Comparison of ENCODE assay signal across 19 cellular contexts in genomic region chr17:57293077-57293476, GRCh38. TPM values are rescaled to one million over a fixed set of nuclear protein-coding genes. Genes with fewer than 3 reads are reported as not detected.
DNase-seq lines count a peak whose midpoint lies in the region; ATAC-seq and TF ChIP-seq lines count a peak whose summit lies in the region.
"Had no signal": no experiment of that assay in that cellular context is flagged by ENCODE, and none has a peak within 500 bp of the region (broad histone marks: within the 10 kb centered on the region; RNA-seq: fewer than 3 reads in every experiment).

No MANE protein-coding gene starts in this region.

- H3K4me1 ChIP-seq in DND-41 (ENCODE audit: insufficient read depth, low read length) (peaks cover 66% of the 10 kb centered on the region), mesendoderm (ENCODE audit: control insufficient read depth, low read depth, low read length) (peaks cover 10% of the 10 kb centered on the region)

- H3K36me3 ChIP-seq in DND-41 (ENCODE audit: insufficient read depth, low read length) (peaks cover 98% of the 10 kb centered on the region), mesendoderm (ENCODE audit: control insufficient read depth, insufficient read depth, low read length) (no peaks in the 10 kb centered on the region)

- no peak overlapping the region for H3K23ac ChIP-seq in mesendoderm (ENCODE audit: low read length)

- no TSS peak for BruUV-seq in MCF 10A (replicated peaks; lab: Mats Ljungman, UMichigan)

- POLR2A ChIA-PET in MCF 10A (lab: Yijun Ruan, JAX) = interaction anchor here (0.9 to 2.0 kb wide), 3 partner anchors 25 to 77 kb away, joined by 3 to 8 read pairs (median 6); no protein-coding TSS in a partner anchor

- H3K27me3 ChIP-seq in DND-41 (ENCODE audit: insufficient read depth, low read length, poor library complexity) = no peaks in the 10 kb centered on the region
- H3K27me3 ChIP-seq in mesendoderm (ENCODE audit: insufficient read depth, low read length, poor library complexity) = no peaks in the 10 kb centered on the region

- TF ChIP-seq CTCF in DND-41 (IDR thresholded peaks at IDR 0.05; ENCODE audit: borderline replicate concordance, extremely low read depth, low read length, poor library complexity, severe bottlenecking) = no peak
- TF ChIP-seq CTCF in MCF 10A (IDR thresholded peaks at IDR 0.05; ENCODE audit: unreplicated experiment) = no peak

- no peak overlapping the region for H4K5ac ChIP-seq in mesendoderm (ENCODE audit: low read length)

- H3K27ac ChIP-seq in DND-41 (ENCODE audit: low read length) (peak overlapping the region; percentile 60), mesendoderm (ENCODE audit: low read depth, low read length) (no peak overlapping the region)

- H3K4me3 ChIP-seq in DND-41 (ENCODE audit: low read depth in 1 of 2, low read length in 2 of 2) = no peak overlapping the region
- no peak overlapping the region for H3K4me3 ChIP-seq in mesendoderm (ENCODE audit: low read length)

- H2BK5ac ChIP-seq in mesendoderm (ENCODE audit: low read length) = no peak overlapping the region

- H3K4me2 ChIP-seq in DND-41 (ENCODE audit: insufficient read depth, low read length) = no peak overlapping the region
- H3K4me2 ChIP-seq in mesendoderm (ENCODE audit: low read length) = no peak overlapping the region

- H3K9me3 ChIP-seq in DND-41 (ENCODE audit: insufficient read depth, low read length, severe bottlenecking) = peaks cover 5% of the 10 kb centered on the region

- H3K9ac ChIP-seq in DND-41 (ENCODE audit: low read depth, low read length) (no peak overlapping the region), mesendoderm (ENCODE audit: low read length) (no peak overlapping the region)

- H3K79me2 ChIP-seq in DND-41 (ENCODE audit: insufficient read depth, low read length) (peaks cover 98% of the 10 kb centered on the region), mesendoderm (ENCODE audit: control insufficient read depth, insufficient read depth, low read length) (no peaks in the 10 kb centered on the region)

- peaks cover 14% of the 10 kb centered on the region for H3K79me1 ChIP-seq in mesendoderm (ENCODE audit: low read length)

- no peak overlapping the region for H2AK5ac ChIP-seq in mesendoderm (ENCODE audit: low read length)

- no peak overlapping the region for H4K8ac ChIP-seq in mesendoderm (ENCODE audit: low read depth, low read length)

- no peak overlapping the region for H3K18ac ChIP-seq in mesendoderm (ENCODE audit: low read length)

- ATAC-seq in DND-41 (ENCODE audit: insufficient read depth, low read depth) = no peak
- ATAC-seq: activated CD4-positive, CD25-positive, alpha-beta regulatory T cell treated with anti-CD3 and anti-CD28 coated beads, Interleukin-2, amount 50 U/mL, for 24 hours; effector memory CD8-positive, alpha-beta T cell; stimulated activated naive CD8-positive, alpha-beta T cell treated with anti-CD3 and anti-CD28 coated beads, Interleukin-15, Interleukin-2, amounts not matched to agents 100 U/mL and 50 U/mL, for 24 hours had no signal

- no CpG with 5 or more reads among the region's 10 CpGs for WGBS in mesendoderm (ENCODE audit: extremely low coverage, insufficient coverage, low lambda C conversion rate)

- H3K4me3 Mint-ChIP-seq in MCF 10A (ENCODE audit: unreplicated experiment) = no peak overlapping the region
- H3K4me3 Mint-ChIP-seq in activated naive CD4-positive, alpha-beta T cell treated with anti-CD3 and anti-CD28 coated beads for 36 hours = no peak overlapping the region
- H3K4me3 Mint-ChIP-seq: effector memory CD8-positive, alpha-beta T cell; H9; memory B cell had no signal

- H3K27ac Mint-ChIP-seq in MCF 10A (ENCODE audit: low read depth, unreplicated experiment) = peak overlapping the region; percentile 23
- H3K27ac Mint-ChIP-seq in activated naive CD4-positive, alpha-beta T cell treated with anti-CD3 and anti-CD28 coated beads for 36 hours = no peak overlapping the region
- H3K27ac Mint-ChIP-seq: effector memory CD8-positive, alpha-beta T cell; memory B cell had no signal

- no peak overlapping the region for H2BK15ac ChIP-seq in mesendoderm (replicated peaks; ENCODE audit: low read depth)

- no peak overlapping the region for H2AFZ ChIP-seq in DND-41 (ENCODE audit: low read depth, low read length)

- H3K4me1 Mint-ChIP-seq in MCF 10A (ENCODE audit: insufficient read depth, unreplicated experiment) = peaks cover 24% of the 10 kb centered on the region
- H3K4me1 Mint-ChIP-seq in activated naive CD4-positive, alpha-beta T cell treated with anti-CD3 and anti-CD28 coated beads for 36 hours (ENCODE audit: low read depth) = peaks cover 24% of the 10 kb centered on the region

- H3K27me3 Mint-ChIP-seq in MCF 10A (ENCODE audit: insufficient read depth, unreplicated experiment) = no peaks in the 10 kb centered on the region
- H3K27me3 Mint-ChIP-seq in activated naive CD4-positive, alpha-beta T cell treated with anti-CD3 and anti-CD28 coated beads for 36 hours (ENCODE audit: low read depth) = no peaks in the 10 kb centered on the region
- H3K27me3 Mint-ChIP-seq: effector memory CD8-positive, alpha-beta T cell; memory B cell had no signal

- no peak overlapping the region for H3K56ac ChIP-seq in mesendoderm (ENCODE audit: low read length)

- CTCF ChIA-PET in MCF 10A (lab: Yijun Ruan, JAX) = interaction anchor here (0.6 to 1.2 kb wide), 4 partner anchors 12 to 541 kb away, joined by 3 to 5 read pairs (median 4); no protein-coding TSS in a partner anchor
- CTCF ChIA-PET in activated naive CD4-positive, alpha-beta T cell treated with anti-CD3 and anti-CD28 coated beads for 36 hours (lab: Charles Lee) = no interaction called here

- H3K9me3 Mint-ChIP-seq in MCF 10A (ENCODE audit: unreplicated experiment) = no peaks in the 10 kb centered on the region
- H3K9me3 Mint-ChIP-seq in activated naive CD4-positive, alpha-beta T cell treated with anti-CD3 and anti-CD28 coated beads for 36 hours = no peaks in the 10 kb centered on the region
- H3K9me3 Mint-ChIP-seq: effector memory CD8-positive, alpha-beta T cell had no signal

- peaks cover 49% of the 10 kb centered on the region for H3K36me3 Mint-ChIP-seq in MCF 10A (ENCODE audit: insufficient read depth, unreplicated experiment)
- H3K36me3 Mint-ChIP-seq in activated naive CD4-positive, alpha-beta T cell treated with anti-CD3 and anti-CD28 coated beads for 36 hours (ENCODE audit: low read depth) = peaks cover 10% of the 10 kb centered on the region

- H3K4ac ChIP-seq in mesendoderm (ENCODE audit: low read depth, low read length) = no peak overlapping the region

- intact Hi-C loops in MCF 10A (cut with micrococcal nuclease) = no loop called here
- intact Hi-C loops in activated naive CD4-positive, alpha-beta T cell treated with anti-CD3 and anti-CD28 coated beads for 36 hours (cut with micrococcal nuclease) = no loop called here

- H4K20me1 ChIP-seq in DND-41 (ENCODE audit: insufficient read depth, low read length) = peaks cover 75% of the 10 kb centered on the region

- DNase-seq in DND-41 = no peak
- peak; percentile 21 for DNase-seq in LHCN-M2 (ENCODE audit: low read depth)
- peak; percentile 75 for DNase-seq in MCF 10A (ENCODE audit: unreplicated experiment)
- DNase-seq in mesendoderm = peak; percentile 79
- DNase-seq in activated naive CD4-positive, alpha-beta T cell treated with anti-CD3 and anti-CD28 coated beads for 36 hours = no peak
- no peak for DNase-seq in NCI-H1694 (lab: John Stamatoyannopoulos, UW)
- no peak for DNase-seq in stimulated activated naive CD4-positive, alpha-beta T cell (lab: John Stamatoyannopoulos, UW)
- DNase-seq in stimulated activated CD4-positive, alpha-beta T cell treated with anti-CD3 and anti-CD28 coated beads, Interleukin-4, amount 100 ng/mL, for 1 hour = no peak
- DNase-seq: activated T-cell treated with anti-CD3 and anti-CD28 coated beads, Interleukin-2, amount 50 U/mL, for 1 hour; amniotic stem cell; effector memory CD8-positive, alpha-beta T cell; H9; head of caudate nucleus; NCI-H1417 treated with DMSO at 0.1 percent for 48 hours; NCI-H774; stimulated activated CD4-positive, alpha-beta T cell treated with anti-CD3 and anti-CD28 coated beads, Interleukin-4, amount 100 ng/mL, for 4 hours; stimulated activated naive CD8-positive, alpha-beta T cell treated with anti-CD3 and anti-CD28 coated beads, Interleukin-15, Interleukin-2, amounts not matched to agents 100 U/mL and 50 U/mL, for 24 hours had no signal

- no peak overlapping the region for H2BK120ac ChIP-seq in mesendoderm (ENCODE audit: low read depth, low read length)

RNA-seq across cellular contexts. Expression of gene MSI2, which starts 36.8 kb away (rescaled TPM):
- total RNA-seq in LHCN-M2 (2014; rRNA removed) = 120 and 126 TPM in 2 replicates
- 39.5 TPM for polyA plus RNA-seq in LHCN-M2 (2012)
- 52.4 and 60.6 TPM in 2 replicates for total RNA-seq in MCF 10A (2022)
- polyA plus RNA-seq in mesendoderm (2013, experiment 1 of 2) = 29.1 TPM
- 29.8 TPM for polyA plus RNA-seq in mesendoderm (2013, experiment 2 of 2)
- total RNA-seq in activated naive CD4-positive, alpha-beta T cell treated with anti-CD3 and anti-CD28 coated beads for 36 hours = 10 to 100 TPM; 38.8 to 39.0 TPM

Comparison
In these comparisons a context has a peak if more than half of its experiments do, and no peak if none do; other contexts are left out.
1. DNase-seq: peak in LHCN-M2 (single experiment), MCF 10A (single experiment) and mesendoderm (single experiment); none in DND-41 (single experiment), activated naive CD4-positive, alpha-beta T cell treated with anti-CD3 and anti-CD28 coated beads for 36 hours (single experiment), NCI-H1694 (single experiment), stimulated activated naive CD4-positive, alpha-beta T cell (0 of 6) and stimulated activated CD4-positive, alpha-beta T cell treated with anti-CD3 and anti-CD28 coated beads, Interleukin-4, amount 100 ng/mL, for 1 hour (single experiment).